ENCODE assay signal across 8 cellular contexts in the genomic region with DNA sequence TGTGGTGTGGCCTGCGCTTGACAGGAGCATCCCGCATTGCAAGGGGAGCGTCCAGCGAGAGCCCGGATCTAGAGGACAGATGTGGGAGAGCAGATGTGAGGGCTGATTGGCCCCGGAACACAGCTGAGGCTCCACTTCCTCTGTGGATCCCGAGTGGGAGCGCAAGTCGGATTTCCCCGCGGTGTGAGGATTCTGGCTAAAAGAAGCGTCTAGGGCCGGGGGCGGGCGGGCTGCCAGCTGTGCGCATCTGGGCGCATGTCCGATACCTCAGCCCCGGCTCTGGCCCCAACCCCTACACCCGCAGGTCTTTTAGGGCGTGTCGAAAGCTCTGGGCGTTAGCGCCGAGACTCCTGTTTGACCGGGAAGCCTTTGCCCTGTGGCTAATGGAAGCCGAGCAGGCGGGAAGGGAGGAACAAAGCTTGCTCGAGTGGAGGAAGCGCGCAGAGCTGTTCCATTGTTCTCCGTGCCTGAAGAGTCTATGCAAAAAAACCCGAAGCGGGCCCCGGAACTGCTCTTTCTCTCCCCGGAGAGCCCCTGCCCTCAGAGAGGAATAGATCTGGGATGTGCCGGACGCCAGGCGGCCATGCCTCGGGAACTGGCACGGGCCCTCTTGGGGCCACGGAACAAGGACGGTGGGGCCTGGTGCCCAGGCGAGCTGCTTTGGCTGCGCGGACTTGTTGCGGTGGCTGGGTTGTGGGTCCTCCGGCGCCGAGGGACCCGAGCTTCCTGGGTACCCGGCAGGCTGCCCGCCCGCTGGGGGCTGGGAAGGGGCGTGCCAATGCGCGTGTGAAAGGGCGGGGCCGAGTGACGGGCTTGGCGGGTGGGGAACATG.
DNase-seq lines count a peak whose midpoint lies in the region; ATAC-seq and TF ChIP-seq lines count a peak whose summit lies in the region.

No MANE protein-coding gene starts in this region.

- H3K4me1 ChIP-seq in RWPE2 (ENCODE audit: insufficient read depth, poor library complexity, severe bottlenecking): peaks cover 4% of the 10 kb centered on the region
- H3K4me1 ChIP-seq in muscle layer of duodenum (ENCODE audit: control insufficient read depth in 1 of 2, insufficient read depth in 2 of 2, low read length in 2 of 2): peaks cover 6 to 31% of the 10 kb centered on the region in 2 donors

- ATAC-seq in RWPE2 (ENCODE audit: low read depth): peak; percentile 65

- no peaks in the 10 kb centered on the region for H3K27me3 ChIP-seq in RWPE2 (ENCODE audit: insufficient read depth, poor library complexity, severe bottlenecking)
- no peaks in the 10 kb centered on the region for H3K27me3 ChIP-seq in muscle layer of duodenum (ENCODE audit: low read depth, low read length)

- H3K9me3 ChIP-seq in RWPE2 (ENCODE audit: severe bottlenecking): no peaks in the 10 kb centered on the region
- H3K9me3 ChIP-seq in muscle layer of duodenum (ENCODE audit: control insufficient read depth in 1 of 2, low read length in 2 of 2): no peaks in the 10 kb centered on the region

- H3K4me3 ChIP-seq in HFF-Myc (replicated peaks; ENCODE audit: low read depth, low read length): peak overlapping the region; percentile 84
- peak overlapping the region; percentile 35 for H3K4me3 ChIP-seq in RWPE2 (ENCODE audit: severe bottlenecking)
- peak overlapping the region; percentile 83 for H3K4me3 ChIP-seq in fibroblast of mammary gland (ENCODE audit: control insufficient read depth, low read depth, low read length)
- peak overlapping the region; percentile 67 to 72 for H3K4me3 ChIP-seq in muscle layer of duodenum (ENCODE audit: low read depth in 1 of 2, low read length in 2 of 2)

- DNase-seq in HFF-Myc (ENCODE audit: extremely low read depth, low read depth) (no peak), RWPE2 (ENCODE audit: low spot score) (peak; percentile 89), fibroblast of mammary gland (ENCODE audit: low read depth) (peak; percentile 68), AML-193 (lab: John Stamatoyannopoulos, UW) (no peak), UCSD-AML1 (lab: John Stamatoyannopoulos, UW; ENCODE audit: unreplicated experiment) (no peak)
- no peak for DNase-seq in activated CD4-positive, CD25-positive, alpha-beta regulatory T cell (lab: John Stamatoyannopoulos, UW)

- no peaks in the 10 kb centered on the region for H3K36me3 ChIP-seq in RWPE2 (ENCODE audit: low read depth)
- H3K36me3 ChIP-seq in muscle layer of duodenum (ENCODE audit: control insufficient read depth in 1 of 2, insufficient read depth in 2 of 2, low read length in 2 of 2): no peaks in the 10 kb centered on the region

- H3K27ac ChIP-seq in 22Rv1 (peak overlapping the region; percentile 91), RWPE2 (ENCODE audit: poor library complexity, severe bottlenecking) (peak overlapping the region; percentile 51), muscle layer of duodenum (ENCODE audit: low read length) (peak overlapping the region; percentile 51)

- no peak for TF ChIP-seq CTCF in 22Rv1 (IDR thresholded peaks at IDR 0.05)
- no peak for TF ChIP-seq CTCF in HFF-Myc (IDR thresholded peaks at IDR 0.05; ENCODE audit: low read depth, low read length, missing control alignments)
- TF ChIP-seq CTCF in RWPE2 (IDR thresholded peaks at IDR 0.05; ENCODE audit: poor library complexity, severe bottlenecking): no peak
- TF ChIP-seq CTCF in fibroblast of mammary gland (conservative IDR thresholded peaks at IDR 0.05; ENCODE audit: control insufficient read depth, insufficient read depth, low read depth, low read length): no peak

Comparison
In these comparisons a context has a peak if more than half of its experiments do, and no peak if none do; other contexts are left out.
1. DNase-seq: peak in RWPE2 (single experiment) and fibroblast of mammary gland (single experiment); none in HFF-Myc (single experiment), activated CD4-positive, CD25-positive, alpha-beta regulatory T cell (0 of 4), AML-193 (0 of 2) and UCSD-AML1 (single experiment).
2. Peak in every context shown above with its lines, with median percentiles within 50 percentile points of each other: H3K27ac ChIP-seq and H3K4me3 ChIP-seq.